In the genomic region with DNA sequence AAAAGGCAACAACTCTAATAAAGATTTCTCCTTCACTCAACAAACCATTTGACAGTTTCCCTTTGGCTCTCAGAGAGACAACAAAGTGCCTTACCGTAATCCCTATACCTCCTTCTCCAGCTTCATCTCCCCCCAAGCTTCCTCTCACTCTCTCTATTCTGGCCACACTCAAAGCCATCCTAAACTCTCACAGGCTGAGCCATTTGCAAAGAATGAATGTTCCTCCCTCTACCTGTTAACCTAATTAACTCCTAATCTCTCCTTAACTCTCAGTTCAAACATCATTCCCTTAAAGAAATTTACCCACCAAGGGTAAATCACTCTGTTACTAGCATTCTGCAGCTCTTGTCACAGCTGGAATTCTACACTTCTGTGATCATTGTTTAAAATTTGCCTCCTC, we compare ENCODE assay signal across 25 cellular contexts.
"Had no signal": no experiment of that assay in that cellular context is flagged by ENCODE, and none has a peak within 500 bp of the region (broad histone marks: within the 10 kb centered on the region; RNA-seq: fewer than 3 reads in every experiment).

No MANE protein-coding gene starts in this region.

- H3K27ac Mint-ChIP-seq: activated CD4-positive, alpha-beta memory T cell treated with anti-CD3 and anti-CD28 coated beads, Interleukin-2, amount 10 ng/mL, durations not matched to agents 7 days and 5 days; activated naive CD4-positive, alpha-beta T cell treated with anti-CD3 and anti-CD28 coated beads, Interleukin-2, amount 50 U/mL, for 72 hours; activated T-cell treated with anti-CD3 and anti-CD28 coated beads, Interleukin-2, amount 50 U/mL, for 24 hours; mesothelial cell of epicardium; stimulated activated naive B cell treated with anti-CD40 and anti-IgM and Interleukin-4, amounts not matched to agents 10 μg/mL and 1 μg/mL and 100 μg/mL, for 72 hours; T-helper 2 cell treated with Interferon-gamma antibody and Interleukin-4, amounts not matched to agents 5 μg/mL and 100 μg/mL, for 36 hours had no signal

- H3K9me3 ChIP-seq: colonic mucosa, gastroesophageal sphincter, pancreas, prostate gland, sigmoid colon, tibial nerve had no signal

- H3K4me2 ChIP-seq: hepatocyte had no signal

- H3K36me3 ChIP-seq: prostate gland had no signal

- H3K9me3 Mint-ChIP-seq: activated CD4-positive, alpha-beta memory T cell treated with anti-CD3 and anti-CD28 coated beads, Interleukin-2, amount 10 ng/mL, durations not matched to agents 7 days and 5 days; activated naive CD4-positive, alpha-beta T cell treated with anti-CD3 and anti-CD28 coated beads, Interleukin-2, amount 50 U/mL, for 72 hours; activated T-cell treated with anti-CD3 and anti-CD28 coated beads, Interleukin-2, amount 50 U/mL, for 24 hours; mesothelial cell of epicardium; naive B cell; stimulated activated naive B cell treated with anti-CD40 and anti-IgM and Interleukin-4, amounts not matched to agents 10 μg/mL and 1 μg/mL and 100 μg/mL, for 72 hours; T-helper 2 cell treated with Interferon-gamma antibody and Interleukin-4, amounts not matched to agents 5 μg/mL and 100 μg/mL, for 36 hours had no signal

- H2AFZ ChIP-seq: hepatocyte had no signal

- H3K27me3 ChIP-seq: colonic mucosa, gastroesophageal sphincter, hepatocyte, pancreas, sigmoid colon, tibial nerve had no signal

- H3K27ac ChIP-seq: colonic mucosa, gastroesophageal sphincter, hepatocyte, pancreas, prostate gland, sigmoid colon, tibial nerve had no signal

- H3K4me1 ChIP-seq: colonic mucosa, gastroesophageal sphincter, pancreas, prostate gland, sigmoid colon, tibial nerve had no signal

- H3K27me3 Mint-ChIP-seq: activated CD4-positive, alpha-beta memory T cell treated with anti-CD3 and anti-CD28 coated beads, Interleukin-2, amount 10 ng/mL, durations not matched to agents 7 days and 5 days; activated T-cell treated with anti-CD3 and anti-CD28 coated beads, Interleukin-2, amount 50 U/mL, for 24 hours; naive B cell; stimulated activated naive B cell treated with anti-CD40 and anti-IgM and Interleukin-4, amounts not matched to agents 10 μg/mL and 1 μg/mL and 100 μg/mL, for 72 hours had no signal

- DNase-seq: activated CD4-positive, alpha-beta memory T cell treated with anti-CD3 and anti-CD28 coated beads, Interleukin-2, amount 10 ng/mL, durations not matched to agents 7 days and 5 days; activated CD4-positive, alpha-beta T cell treated with anti-CD3 and anti-CD28 coated beads for 48 hours; activated CD8-positive, alpha-beta memory T cell treated with anti-CD3 and anti-CD28 coated beads, Interleukin-2, amount 50 U/mL, for 48 hours; activated naive CD4-positive, alpha-beta T cell; activated T-cell treated with anti-CD3 and anti-CD28 coated beads, Interleukin-2, amount 50 U/mL, for 24 hours; colonic mucosa; effector memory CD4-positive, alpha-beta T cell; left cardiac atrium; left ventricle myocardium superior; naive B cell; nucleus accumbens; pancreas; retina; sigmoid colon; small intestine; stimulated activated CD4-positive, alpha-beta T cell treated with anti-CD3 and anti-CD28 coated beads, Interleukin-4, amount 100 ng/mL, for 24 hours; stimulated activated CD8-positive, alpha-beta memory T cell treated with anti-CD3 and anti-CD28 coated beads, Interleukin-4, amount 100 ng/mL, for 48 hours; stimulated activated naive B cell treated with anti-CD40 and anti-IgM and Interleukin-4, amounts not matched to agents 10 μg/mL and 1 μg/mL and 100 μg/mL, for 72 hours had no signal

- H3K4me3 ChIP-seq: colonic mucosa, gastroesophageal sphincter, hepatocyte, pancreas, prostate gland, sigmoid colon, tibial nerve had no signal

- H3K4me1 Mint-ChIP-seq: mesothelial cell of epicardium; naive B cell; stimulated activated naive B cell treated with anti-CD40 and anti-IgM and Interleukin-4, amounts not matched to agents 10 μg/mL and 1 μg/mL and 100 μg/mL, for 72 hours had no signal

- ATAC-seq: activated naive CD4-positive, alpha-beta T cell treated with anti-CD3 and anti-CD28 coated beads, Interleukin-2, amount 50 U/mL, for 72 hours; gastroesophageal sphincter; left cardiac atrium; left ventricle myocardium superior; pancreas; stimulated activated naive B cell treated with anti-CD40 and anti-IgM and Interleukin-4, amounts not matched to agents 10 μg/mL and 1 μg/mL and 100 μg/mL, for 72 hours had no signal

- H3K4me3 Mint-ChIP-seq: activated CD4-positive, alpha-beta memory T cell treated with anti-CD3 and anti-CD28 coated beads, Interleukin-2, amount 10 ng/mL, durations not matched to agents 7 days and 5 days; activated T-cell treated with anti-CD3 and anti-CD28 coated beads, Interleukin-2, amount 50 U/mL, for 24 hours; mesothelial cell of epicardium; naive B cell; stimulated activated naive B cell treated with anti-CD40 and anti-IgM and Interleukin-4, amounts not matched to agents 10 μg/mL and 1 μg/mL and 100 μg/mL, for 72 hours; T-helper 2 cell treated with Interferon-gamma antibody and Interleukin-4, amounts not matched to agents 5 μg/mL and 100 μg/mL, for 36 hours had no signal
